Comparison of ENCODE assay signal across 13 cellular contexts in the genomic region with DNA sequence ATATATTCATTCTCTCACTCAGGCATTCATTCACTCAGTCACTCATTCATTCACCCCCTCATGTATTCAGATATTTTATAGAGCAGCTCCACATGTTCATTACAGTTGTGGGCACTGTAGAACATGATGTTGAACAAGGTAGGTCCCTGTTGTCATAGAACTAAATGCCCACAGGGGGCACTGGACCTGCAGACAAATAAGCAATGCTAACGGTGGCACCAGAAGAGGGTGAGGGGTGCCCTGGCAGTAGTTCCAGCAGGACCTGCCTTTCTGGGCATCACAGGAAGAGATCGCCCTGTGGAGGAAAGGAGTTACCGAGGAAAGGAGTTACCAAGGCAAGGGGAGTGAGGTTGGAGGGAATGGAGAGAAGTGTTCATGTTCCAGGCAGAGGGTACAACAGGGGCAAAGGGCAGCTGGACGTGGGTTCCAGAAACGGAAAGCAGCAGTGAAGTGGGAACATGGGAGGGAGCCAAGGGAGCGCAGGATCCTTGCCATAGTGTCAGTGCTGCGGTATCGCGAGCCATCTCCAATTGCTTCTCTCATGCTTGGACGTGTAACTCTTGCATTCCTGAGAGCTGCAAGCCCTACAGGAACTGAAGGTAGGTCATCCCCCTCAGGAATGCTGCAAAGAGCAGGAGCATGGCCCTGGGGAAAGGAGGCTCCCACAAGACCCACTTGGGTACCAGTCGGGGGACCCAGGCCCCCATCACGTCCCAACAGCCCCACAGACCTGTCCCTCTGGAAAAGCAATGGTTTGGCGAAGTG.
A peak's percentile ranks its signal among the peaks of the same experiment; 100 is the strongest.
DNase-seq lines count a peak whose midpoint lies in the region; ATAC-seq and TF ChIP-seq lines count a peak whose summit lies in the region.
"Had no signal": no experiment of that assay in that cellular context is flagged by ENCODE, and none has a peak within 500 bp of the region (broad histone marks: within the 10 kb centered on the region; RNA-seq: fewer than 3 reads in every experiment).

No MANE protein-coding gene starts in this region.

- peak overlapping the region; percentile 52 for H3K27ac Mint-ChIP-seq in activated naive CD8-positive, alpha-beta T cell treated with anti-CD3 and anti-CD28 coated beads, Interleukin-2, amount 10 ng/mL, durations not matched to agents 7 days and 5 days
- no peak overlapping the region for H3K27ac Mint-ChIP-seq in activated naive CD8-positive, alpha-beta T cell treated with anti-CD3 and anti-CD28 coated beads for 36 hours
- H3K27ac Mint-ChIP-seq in effector memory CD8-positive, alpha-beta T cell, result no peak overlapping the region
- H3K27ac Mint-ChIP-seq in type B pancreatic cell, result no peak overlapping the region

- peaks cover 10% of the 10 kb centered on the region for H3K4me1 Mint-ChIP-seq in activated naive CD8-positive, alpha-beta T cell treated with anti-CD3 and anti-CD28 coated beads, Interleukin-2, amount 10 ng/mL, durations not matched to agents 7 days and 5 days
- H3K4me1 Mint-ChIP-seq in activated naive CD8-positive, alpha-beta T cell treated with anti-CD3 and anti-CD28 coated beads for 36 hours, result peaks cover 9% of the 10 kb centered on the region
- H3K4me1 Mint-ChIP-seq in effector memory CD8-positive, alpha-beta T cell (ENCODE audit: low read depth in 2 of 2), result peaks cover 5 to 8% of the 10 kb centered on the region in 2 donors
- H3K4me1 Mint-ChIP-seq in type B pancreatic cell (ENCODE audit: unreplicated experiment), result peaks cover 10% of the 10 kb centered on the region

- TF ChIP-seq CTCF in NB4 (IDR thresholded peaks at IDR 0.05; ENCODE audit: low read depth, low read length) (peak; percentile 49), type B pancreatic cell (conservative IDR thresholded peaks at IDR 0.05) (peak; percentile 56)

- no peak for TF ChIP-seq POLR2A in NB4 (IDR thresholded peaks at IDR 0.05; ENCODE audit: extremely low read depth, insufficient read length)
- no peak for TF ChIP-seq POLR2A in GM18505 (IDR thresholded peaks at IDR 0.05; ENCODE audit: borderline replicate concordance, extremely low read depth, insufficient read depth, insufficient read length)

- POLR2A ChIA-PET in activated naive CD8-positive, alpha-beta T cell treated with anti-CD3 and anti-CD28 coated beads, Interleukin-2, amount 10 ng/mL, durations not matched to agents 7 days and 5 days (lab: Charles Lee), result no interaction called here

- peaks cover 4% of the 10 kb centered on the region for H3K9me3 Mint-ChIP-seq in activated naive CD8-positive, alpha-beta T cell treated with anti-CD3 and anti-CD28 coated beads, Interleukin-2, amount 10 ng/mL, durations not matched to agents 7 days and 5 days
- H3K9me3 Mint-ChIP-seq in activated naive CD8-positive, alpha-beta T cell treated with anti-CD3 and anti-CD28 coated beads for 36 hours, result peaks cover 3% of the 10 kb centered on the region
- no peaks in the 10 kb centered on the region for H3K9me3 Mint-ChIP-seq in effector memory CD8-positive, alpha-beta T cell
- no peaks in the 10 kb centered on the region for H3K9me3 Mint-ChIP-seq in type B pancreatic cell

- ATAC-seq in activated naive CD8-positive, alpha-beta T cell treated with anti-CD3 and anti-CD28 coated beads, Interleukin-2, amount 10 ng/mL, durations not matched to agents 7 days and 5 days (ENCODE audit: low read depth), result no peak
- ATAC-seq in effector memory CD8-positive, alpha-beta T cell (replicated peaks), result no peak
- ATAC-seq in GM18505 (IDR thresholded peaks at IDR 0.05; ENCODE audit: unreplicated experiment), result no peak
- no peak for ATAC-seq in GM19351 (IDR thresholded peaks at IDR 0.05; ENCODE audit: unreplicated experiment)
- no peak for ATAC-seq in HG03139 (IDR thresholded peaks at IDR 0.05; ENCODE audit: unreplicated experiment)
- ATAC-seq: left colon had no signal

- H3K4me3 Mint-ChIP-seq in activated naive CD8-positive, alpha-beta T cell treated with anti-CD3 and anti-CD28 coated beads, Interleukin-2, amount 10 ng/mL, durations not matched to agents 7 days and 5 days, result peak overlapping the region; percentile 40
- no peak overlapping the region for H3K4me3 Mint-ChIP-seq in activated naive CD8-positive, alpha-beta T cell treated with anti-CD3 and anti-CD28 coated beads for 36 hours
- peak overlapping the region; percentile 53 to 63 for H3K4me3 Mint-ChIP-seq in effector memory CD8-positive, alpha-beta T cell
- no peak overlapping the region for H3K4me3 Mint-ChIP-seq in type B pancreatic cell

- no peak for DNase-seq in activated naive CD8-positive, alpha-beta T cell treated with anti-CD3 and anti-CD28 coated beads, Interleukin-2, amount 10 ng/mL, durations not matched to agents 7 days and 5 days
- no peak for DNase-seq in activated naive CD8-positive, alpha-beta T cell treated with anti-CD3 and anti-CD28 coated beads for 36 hours
- peak; percentile 51 for DNase-seq in NB4 (ENCODE audit: low read depth)
- no peak for DNase-seq in effector memory CD8-positive, alpha-beta T cell
- no peak for DNase-seq in type B pancreatic cell (ENCODE audit: extremely low spot score, unreplicated experiment)
- DNase-seq: activated T-cell treated with anti-CD3 and anti-CD28 coated beads, Interleukin-2, amount 50 U/mL, for 1 hour; caudate nucleus; KG1; left colon; NCI-H524 treated with DMSO at 0.1 percent for 48 hours had no signal

- peaks cover 1% of the 10 kb centered on the region for H3K36me3 Mint-ChIP-seq in activated naive CD8-positive, alpha-beta T cell treated with anti-CD3 and anti-CD28 coated beads, Interleukin-2, amount 10 ng/mL, durations not matched to agents 7 days and 5 days
- no peaks in the 10 kb centered on the region for H3K36me3 Mint-ChIP-seq in activated naive CD8-positive, alpha-beta T cell treated with anti-CD3 and anti-CD28 coated beads for 36 hours
- no peaks in the 10 kb centered on the region for H3K36me3 Mint-ChIP-seq in effector memory CD8-positive, alpha-beta T cell (ENCODE audit: insufficient read depth)
- peaks cover 3% of the 10 kb centered on the region for H3K36me3 Mint-ChIP-seq in type B pancreatic cell

- peaks cover 5% of the 10 kb centered on the region for H3K27me3 Mint-ChIP-seq in activated naive CD8-positive, alpha-beta T cell treated with anti-CD3 and anti-CD28 coated beads, Interleukin-2, amount 10 ng/mL, durations not matched to agents 7 days and 5 days
- no peaks in the 10 kb centered on the region for H3K27me3 Mint-ChIP-seq in activated naive CD8-positive, alpha-beta T cell treated with anti-CD3 and anti-CD28 coated beads for 36 hours
- peaks cover 10 to 12% of the 10 kb centered on the region in 2 donors for H3K27me3 Mint-ChIP-seq in effector memory CD8-positive, alpha-beta T cell
- H3K27me3 Mint-ChIP-seq in type B pancreatic cell, result peaks cover 5% of the 10 kb centered on the region

- H3K4me3 ChIP-seq in NB4 (ENCODE audit: low read depth, low read length), result no peak overlapping the region

Comparison
In these comparisons a context has a peak if more than half of its experiments do, and no peak if none do; other contexts are left out.
1. H3K4me3 Mint-ChIP-seq: peak in activated naive CD8-positive, alpha-beta T cell treated with anti-CD3 and anti-CD28 coated beads, Interleukin-2, amount 10 ng/mL, durations not matched to agents 7 days and 5 days (single experiment) and effector memory CD8-positive, alpha-beta T cell (2 of 2); none in activated naive CD8-positive, alpha-beta T cell treated with anti-CD3 and anti-CD28 coated beads for 36 hours (single experiment) and type B pancreatic cell (single experiment).